8 cellular contexts compared by ENCODE assay signal in genomic region chr2:176653856-176654443, GRCh38.
DNase-seq lines count a peak whose midpoint lies in the region; TF ChIP-seq lines count a peak whose summit lies in the region.

No MANE protein-coding gene starts in this region.

- H3F3A ChIP-seq in SU-DHL-6 (ENCODE audit: insufficient read depth) = no peaks in the 10 kb centered on the region

- no peak overlapping the region for H3K4me2 ChIP-seq in SU-DHL-6 (ENCODE audit: low read depth, low read length, poor library complexity, severe bottlenecking)

- H3K9ac ChIP-seq in SU-DHL-6 (ENCODE audit: low read length) = no peak overlapping the region

- no peaks in the 10 kb centered on the region for H3K79me2 ChIP-seq in SU-DHL-6 (ENCODE audit: insufficient read depth, low read length)

- H3K9me3 ChIP-seq in HEK293 (ENCODE audit: control insufficient read depth, insufficient read depth, low read depth, low read length) (no peaks in the 10 kb centered on the region), SU-DHL-6 (ENCODE audit: insufficient read depth, low read length) (no peaks in the 10 kb centered on the region)

- TF ChIP-seq CTCF in 22Rv1 (IDR thresholded peaks at IDR 0.05) (peak; percentile 49), HEK293 (tag by site-specific recombination; IDR thresholded peaks at IDR 0.05) (peak; percentile 78), SU-DHL-6 (IDR thresholded peaks at IDR 0.05; ENCODE audit: insufficient read depth, low read length, poor library complexity, severe bottlenecking) (peak; percentile 39)

- H3K27me3 ChIP-seq in SU-DHL-6 (ENCODE audit: low read length) = no peaks in the 10 kb centered on the region

- POLR2A ChIA-PET in HEK293 (lab: Yijun Ruan, JAX) = interaction anchor here (0.7 to 1.7 kb wide), 2 partner anchors 160 to 498 kb away, joined by 3 to 7 read pairs; no protein-coding TSS in a partner anchor

- peak overlapping the region; percentile 43 for H2AFZ ChIP-seq in SU-DHL-6 (ENCODE audit: low read depth, low read length, severe bottlenecking)

- no peaks in the 10 kb centered on the region for H3K9me2 ChIP-seq in SU-DHL-6 (replicated peaks; ENCODE audit: insufficient read depth, low read length)

- no peaks in the 10 kb centered on the region for H4K20me1 ChIP-seq in SU-DHL-6 (ENCODE audit: low read depth, low read length)

- DNase-seq in GM04503 (ENCODE audit: low read depth) = peak; percentile 20
- DNase-seq in MV-4-11 (lab: John Stamatoyannopoulos, UW) = peak; percentile 66
- DNase-seq in epithelial cell of prostate (ENCODE audit: low read depth, low spot score) = peak; percentile 8
- DNase-seq in myocyte (ENCODE audit: low read depth) = peak; percentile 83
- no peak for DNase-seq in DMS79 (lab: John Stamatoyannopoulos, UW)

- no peaks in the 10 kb centered on the region for H3K36me3 ChIP-seq in HEK293 (ENCODE audit: control insufficient read depth in 2 of 2, insufficient read depth in 1 of 2, low read length in 2 of 2)
- H3K36me3 ChIP-seq in SU-DHL-6 (ENCODE audit: low read length) = no peaks in the 10 kb centered on the region

- CTCF ChIA-PET in HEK293 (lab: Yijun Ruan, JAX) = interaction anchor here (0.6 to 4.0 kb wide), 42 partner anchors 9 to 1339 kb away, joined by 3 to 54 read pairs (median 4); no protein-coding TSS in a partner anchor

- peaks cover 5% of the 10 kb centered on the region for H3K4me1 ChIP-seq in HEK293 (ENCODE audit: control insufficient read depth, insufficient read depth, low read length)

- H3K27ac ChIP-seq in 22Rv1 (no peak overlapping the region), HEK293 (ENCODE audit: extremely low read depth, low read depth, low read length) (no peak overlapping the region), SU-DHL-6 (ENCODE audit: low read depth, low read length) (no peak overlapping the region), epithelial cell of prostate (no peak overlapping the region)

- no peak overlapping the region for H3K4me3 ChIP-seq in HEK293 (ENCODE audit: low read depth, low read length)
- H3K4me3 ChIP-seq in SU-DHL-6 (ENCODE audit: insufficient read depth, low read length, poor library complexity, severe bottlenecking) = no peak overlapping the region

TF ChIP-seq in HEK293, 187 proteins besides CTCF, POLR2A, EP300 and RAD21:
- TF ChIP-seq ZNF654 (tag by site-specific recombination; IDR thresholded peaks at IDR 0.05; ENCODE audit: low read depth) (peak; percentile 39), ZSCAN30 (tag by site-specific recombination; IDR thresholded peaks at IDR 0.05) (peak; percentile 69; the same call in 1 of the 2 replicates), ZNF501 (tag by site-specific recombination; IDR thresholded peaks at IDR 0.05) (no peak), ZNF114 (tag by site-specific recombination; IDR thresholded peaks at IDR 0.05) (no peak), TRIM28 (IDR thresholded peaks at IDR 0.05; ENCODE audit: borderline replicate concordance, low read length) (0 out of 2 replicates have a peak, but pooled peaks have one; percentile 25), ZNF223 (tag by site-specific recombination; IDR thresholded peaks at IDR 0.05) (no peak), ZBTB17 (tag by site-specific recombination; IDR thresholded peaks at IDR 0.05) (peak; percentile 75), ZBTB26 (tag by site-specific recombination; optimal IDR thresholded peaks at IDR 0.05) (no peak), ELK4 (IDR thresholded peaks at IDR 0.05; ENCODE audit: borderline replicate concordance, low read depth, low read length) (no peak), OSR2 (tag by site-specific recombination; IDR thresholded peaks at IDR 0.05) (no peak), ZNF837 (tag by site-specific recombination; IDR thresholded peaks at IDR 0.05) (no peak), ZNF449 (tag by site-specific recombination; IDR thresholded peaks at IDR 0.05) (no peak), ZNF426 (tag by site-specific recombination; IDR thresholded peaks at IDR 0.05) (no peak)
